ENCODE assay signal across 7 cellular contexts in genomic region chr2:191245046-191245868, GRCh38. TPM values are rescaled to one million over a fixed set of nuclear protein-coding genes. Genes with fewer than 3 reads are reported as not detected.
DNase-seq lines count a peak whose midpoint lies in the region; ATAC-seq, FAIRE-seq and TF ChIP-seq lines count a peak whose summit lies in the region.

Gene MYO1B, plus strand, starts transcription at chr2:191245404. Its CDS starts 31,492 bp downstream, at chr2:191276896.

- H3K36me3 ChIP-seq in H1 (ENCODE audit: control insufficient read depth in 2 of 4, insufficient read depth in 4 of 4, low read length in 3 of 4) (no peaks in the 10 kb centered on the region), mesodermal cell (ENCODE audit: control insufficient read depth, insufficient read depth, low read length) (peaks cover 9% of the 10 kb centered on the region)

- TF ChIP-seq RAD21 in H1 (IDR thresholded peaks at IDR 0.05 in 1 of 2, conservative IDR thresholded peaks at IDR 0.05 in 1 of 2; ENCODE audit: low read depth in 2 of 2, low read length in 2 of 2) = peak; percentile 42 to 67; a peak in 3 of 4 replicates

- peak within 1 kb of the TSS; percentile 80 to 88 for H3K4me2 ChIP-seq in H1 (ENCODE audit: insufficient read depth in 1 of 2, low read depth in 2 of 2, low read length in 2 of 2)

- H3K4ac ChIP-seq in H1 (replicated peaks; ENCODE audit: insufficient read length, low read depth, low read length) = peak within 1 kb of the TSS; percentile 17

- peak within 1 kb of the TSS; percentile 42; the same call in 1 of the 2 replicates for H2AFZ ChIP-seq in H1 (ENCODE audit: low read length)

- H3K4me1 Mint-ChIP-seq in activated CD4-positive, alpha-beta memory T cell treated with anti-CD3 and anti-CD28 coated beads for 36 hours (ENCODE audit: low read depth) = peaks cover 12% of the 10 kb centered on the region
- peaks cover 17% of the 10 kb centered on the region for H3K4me1 Mint-ChIP-seq in stimulated activated effector memory CD8-positive, alpha-beta T cell treated with anti-CD3 and anti-CD28 coated beads, Interleukin-12 subunit alpha, Interleukin-12 subunit beta, amount 100 ng/mL, for 72 hours

- H3K27me3 Mint-ChIP-seq in activated CD4-positive, alpha-beta memory T cell treated with anti-CD3 and anti-CD28 coated beads for 36 hours = peaks cover 15% of the 10 kb centered on the region

- H3K9me3 Mint-ChIP-seq in activated CD4-positive, alpha-beta memory T cell treated with anti-CD3 and anti-CD28 coated beads for 36 hours = peaks cover 4% of the 10 kb centered on the region
- H3K9me3 Mint-ChIP-seq in stimulated activated effector memory CD8-positive, alpha-beta T cell treated with anti-CD3 and anti-CD28 coated beads, Interleukin-12 subunit alpha, Interleukin-12 subunit beta, amount 100 ng/mL, for 72 hours = no peaks in the 10 kb centered on the region

- DNase-seq in NCI-H226 (peak; percentile 84), H1 (ENCODE audit: low read depth in 1 of 2, low spot score in 2 of 2) (peak; percentile 39 to 84)
- peak; percentile 74 for DNase-seq in activated CD4-positive, alpha-beta memory T cell treated with anti-CD3 and anti-CD28 coated beads for 36 hours
- peak; percentile 44 to 71 for DNase-seq in stimulated activated effector memory CD8-positive, alpha-beta T cell treated with anti-CD3 and anti-CD28 coated beads, Interleukin-12 subunit alpha, Interleukin-12 subunit beta, amount 100 ng/mL, for 72 hours (ENCODE audit: low spot score in 2 of 2)

- H3K23ac ChIP-seq in H1 (ENCODE audit: insufficient read length) = no peak within 1 kb of the TSS

- no peaks in the 10 kb centered on the region for H3K9me3 ChIP-seq in H1 (ENCODE audit: insufficient read depth in 2 of 2, low read depth in 1 of 2, low read length in 1 of 2)
- H3K9me3 ChIP-seq in mesodermal cell (ENCODE audit: control insufficient read depth, low read length) = no peaks in the 10 kb centered on the region

- POLR2A ChIA-PET in activated CD4-positive, alpha-beta memory T cell treated with anti-CD3 and anti-CD28 coated beads for 36 hours (lab: Charles Lee) = interaction anchor here (1.3 kb wide), 1 partner anchor 51 kb away, joined by 4 read pairs; no protein-coding TSS in a partner anchor
- POLR2A ChIA-PET in H1 (lab: Charles Lee; ENCODE audit: partially characterized antibody) = interaction anchor here (1.0 to 1.9 kb wide), 16 partner anchors 8 to 294 kb away, joined by 3 to 8 read pairs (median 4); no protein-coding TSS in a partner anchor

- 1% methylated on average over 70 of the region's 112 CpGs; no CpG with 5 or more reads in 1 of the 2 experiments for WGBS in H1 (ENCODE audit: extremely low coverage in 1 of 2, insufficient coverage in 1 of 2, insufficient read length in 1 of 2, insufficient replicate concordance in 2 of 2, low coverage in 1 of 2, low lambda C conversion rate in 2 of 2, missing lambda C conversion rate in 1 of 2), 2 experiments
- WGBS in mesodermal cell (ENCODE audit: insufficient coverage in 2 of 2), 2 experiments = 0 to 1% methylated on average over 64 to 81 of the region's 112 CpGs

- H3K27ac ChIP-seq in H1 (ENCODE audit: low read depth, low read length) (peak within 1 kb of the TSS; percentile 85), mesodermal cell (ENCODE audit: low read depth, low read length, severe bottlenecking) (peak within 1 kb of the TSS; percentile 95)

- TF ChIP-seq CTCF in H1 (IDR thresholded peaks at IDR 0.05; ENCODE audit: control extremely low read depth in 1 of 3, insufficient read depth in 1 of 3, low read depth in 1 of 3, low read length in 3 of 3) = peak; percentile 24 to 49 (median 36); a peak in 3 of 4 replicates

- H3K79me2 ChIP-seq in H1 (ENCODE audit: control insufficient read depth in 1 of 2, insufficient read depth in 2 of 2, low read length in 2 of 2) = peaks cover 14 to 41% of the 10 kb centered on the region in 2 experiments

- peak; percentile 43 for ATAC-seq in GM18517 (IDR thresholded peaks at IDR 0.05; ENCODE audit: unreplicated experiment)
- peak; percentile 39 for ATAC-seq in HG03039 (IDR thresholded peaks at IDR 0.05; ENCODE audit: unreplicated experiment)
- peak; percentile 87 for ATAC-seq in stimulated activated effector memory CD8-positive, alpha-beta T cell treated with anti-CD3 and anti-CD28 coated beads, Interleukin-12 subunit alpha, Interleukin-12 subunit beta, amount 100 ng/mL, for 72 hours

- H3K4me3 ChIP-seq in H1 (ENCODE audit: extremely low read depth in 1 of 4, insufficient read depth in 2 of 4, low read depth in 3 of 4, low read length in 4 of 4) (peak within 1 kb of the TSS; percentile 71 to 80 (median 72)), mesodermal cell (ENCODE audit: extremely low read depth, insufficient read depth, low read length, poor library complexity, severe bottlenecking) (peak within 1 kb of the TSS; percentile 77)

- H4K91ac ChIP-seq in H1 (replicated peaks; ENCODE audit: insufficient read length, low read length) = peak within 1 kb of the TSS; percentile 89

- peaks cover 3% of the 10 kb centered on the region; the same call in 1 of the 2 replicates for H3K79me1 ChIP-seq in H1 (ENCODE audit: low read depth, low read length)

- no peak within 1 kb of the TSS for H2AK5ac ChIP-seq in H1 (ENCODE audit: low read depth, low read length)

- FAIRE-seq in H1 (lab: Jason Lieb, UNC) = no peak

- peak; percentile 53 to 88 for TF ChIP-seq POLR2A in H1 (IDR thresholded peaks at IDR 0.05; ENCODE audit: control extremely low read depth in 1 of 2, low read depth in 2 of 2, low read length in 2 of 2)

- H2BK5ac ChIP-seq in H1 (ENCODE audit: low read depth, low read length) = peak within 1 kb of the TSS; percentile 93

- no peak within 1 kb of the TSS for H3K14ac ChIP-seq in H1 (ENCODE audit: insufficient read length)

- H3K4me3 Mint-ChIP-seq in activated CD4-positive, alpha-beta memory T cell treated with anti-CD3 and anti-CD28 coated beads for 36 hours = peak within 1 kb of the TSS; percentile 74
- H3K4me3 Mint-ChIP-seq in stimulated activated effector memory CD8-positive, alpha-beta T cell treated with anti-CD3 and anti-CD28 coated beads, Interleukin-12 subunit alpha, Interleukin-12 subunit beta, amount 100 ng/mL, for 72 hours = peak within 1 kb of the TSS; percentile 69

- CTCF ChIA-PET in activated CD4-positive, alpha-beta memory T cell treated with anti-CD3 and anti-CD28 coated beads for 36 hours (lab: Charles Lee) = interaction anchor here (0.7 to 1.4 kb wide), 4 partner anchors 12 to 90 kb away, joined by 3 to 4 read pairs (median 4); no protein-coding TSS in a partner anchor
- CTCF ChIA-PET in H1 (lab: Charles Lee; ENCODE audit: partially characterized antibody) = interaction anchor here (1.0 kb wide), 2 partner anchors 25 to 74 kb away, joined by 3 to 5 read pairs; no protein-coding TSS in a partner anchor

- no peak within 1 kb of the TSS for H2BK120ac ChIP-seq in H1 (replicated peaks; ENCODE audit: low read depth, low read length)

- H3K56ac ChIP-seq in H1 (replicated peaks; ENCODE audit: insufficient read length, low read depth, low read length) = peak within 1 kb of the TSS; percentile 62

- peaks cover 8 to 19% of the 10 kb centered on the region in 2 experiments for H4K20me1 ChIP-seq in H1 (replicated peaks in 1 of 2; ENCODE audit: control insufficient read depth in 1 of 2, insufficient read depth in 2 of 2, low read length in 2 of 2)

- no peak within 1 kb of the TSS; the same call in 1 of the 2 replicates for H2BK20ac ChIP-seq in H1 (ENCODE audit: low read length)

- H3K23me2 ChIP-seq in H1 (ENCODE audit: low read depth, low read length) = peaks cover 3% of the 10 kb centered on the region; the same call in 1 of the 2 replicates

- H3K36me3 Mint-ChIP-seq in activated CD4-positive, alpha-beta memory T cell treated with anti-CD3 and anti-CD28 coated beads for 36 hours = no peaks in the 10 kb centered on the region
- H3K36me3 Mint-ChIP-seq in stimulated activated effector memory CD8-positive, alpha-beta T cell treated with anti-CD3 and anti-CD28 coated beads, Interleukin-12 subunit alpha, Interleukin-12 subunit beta, amount 100 ng/mL, for 72 hours = no peaks in the 10 kb centered on the region

- no peak for TF ChIP-seq EP300 in H1 (IDR thresholded peaks at IDR 0.05; ENCODE audit: borderline replicate concordance in 1 of 2, low read depth in 2 of 2, low read length in 2 of 2)

- intact Hi-C loops in activated CD4-positive, alpha-beta memory T cell treated with anti-CD3 and anti-CD28 coated beads for 36 hours (cut with micrococcal nuclease) = loop anchor here (1.0 to 10.0 kb wide), 3 partner anchors 51 to 280 kb away; no protein-coding TSS in a partner anchor

- H4K5ac ChIP-seq in H1 (ENCODE audit: insufficient read length, low read depth, low read length) = peak within 1 kb of the TSS; percentile 87

- no peak within 1 kb of the TSS for H3K27ac Mint-ChIP-seq in activated CD4-positive, alpha-beta memory T cell treated with anti-CD3 and anti-CD28 coated beads for 36 hours
- H3K27ac Mint-ChIP-seq in stimulated activated effector memory CD8-positive, alpha-beta T cell treated with anti-CD3 and anti-CD28 coated beads, Interleukin-12 subunit alpha, Interleukin-12 subunit beta, amount 100 ng/mL, for 72 hours = no peak within 1 kb of the TSS

- H3K9ac ChIP-seq in H1 (replicated peaks in 1 of 4; ENCODE audit: extremely low read depth in 1 of 4, low read depth in 3 of 4, low read length in 3 of 4) = peak within 1 kb of the TSS; percentile 83 to 88 (median 88)

- peak within 1 kb of the TSS; percentile 62; the same call in 1 of the 2 replicates for H2BK15ac ChIP-seq in H1 (ENCODE audit: low read length)

- H3K4me1 ChIP-seq in H1 (replicated peaks in 1 of 4; ENCODE audit: control insufficient read depth in 3 of 4, insufficient read depth in 4 of 4, low read length in 3 of 4) = peaks cover 0 to 23% (median 10%) of the 10 kb centered on the region in 4 experiments; a peak in 6 of 7 replicates
- H3K4me1 ChIP-seq in mesodermal cell (ENCODE audit: control insufficient read depth, insufficient read depth, low read length, poor library complexity, severe bottlenecking) = peaks cover 25% of the 10 kb centered on the region

- peak within 1 kb of the TSS; percentile 64 for H2BK12ac ChIP-seq in H1 (ENCODE audit: low read depth, low read length)

- peak within 1 kb of the TSS; percentile 76 for H3K18ac ChIP-seq in H1 (ENCODE audit: extremely low read depth, low read length)

- peak within 1 kb of the TSS; percentile 92 for H4K8ac ChIP-seq in H1 (ENCODE audit: extremely low read depth, insufficient read depth, low read length)

- peaks cover 0 to 3% (median 1%) of the 10 kb centered on the region in 4 experiments; a peak in 2 of 7 replicates for H3K27me3 ChIP-seq in H1 (replicated peaks in 1 of 4; ENCODE audit: control insufficient read depth in 3 of 4, extremely low read depth in 1 of 4, insufficient read depth in 3 of 4, low read length in 3 of 4)

RNA-seq across cellular contexts. Expression of gene MYO1B, which starts in this region (rescaled TPM):
- total RNA-seq in activated CD4-positive, alpha-beta memory T cell treated with anti-CD3 and anti-CD28 coated beads for 36 hours = 10 to 100 TPM; 13.5 to 15.6 TPM
- total RNA-seq in H1 (2021; fragmentation: NEBNext Ultra II Directional; extraction: Animal tissue kit (Norgen Biotek cat#: 25700)) = 55.5 and 61.2 TPM in 2 replicates
- polyA plus RNA-seq in H1 (2011; rRNA removed) = 8.7 and 15.5 TPM in 2 replicates
- 19.2 TPM for polyA plus RNA-seq in H1 (2011; cell fraction: cytosol; rRNA removed)
- 14.5 TPM for polyA plus RNA-seq in H1 (2011; cell fraction: nucleus; rRNA removed)
- polyA plus RNA-seq in H1 (2012, experiment 1 of 2) = 25.4 to 39.3 TPM (median 30.2 TPM) in 4 replicates
- 7.5 TPM for polyA plus RNA-seq in H1 (2012, experiment 2 of 2)
- 25.9 TPM for polyA plus RNA-seq in H1 (2013, experiment 1 of 2)
- 25.8 TPM for polyA plus RNA-seq in H1 (2013, experiment 2 of 2)
- polyA minus RNA-seq in H1 (2011; rRNA and poly(A)+ RNA removed) = 47.7 and 68.1 TPM in 2 replicates
- polyA minus RNA-seq in H1 (2011; cell fraction: cytosol; rRNA and poly(A)+ RNA removed) = 34.9 TPM
- 70.6 TPM for polyA minus RNA-seq in H1 (2011; cell fraction: nucleus; rRNA and poly(A)+ RNA removed)
- polyA plus RNA-seq in mesodermal cell (2013, experiment 1 of 2) = 84.3 TPM
- 97.9 TPM for polyA plus RNA-seq in mesodermal cell (2013, experiment 2 of 2)

Comparison
In these comparisons a context has a peak if more than half of its experiments do, and no peak if none do; other contexts are left out.
1. Peak in every context shown above with its lines: DNase-seq, ATAC-seq, H3K4me3 ChIP-seq and H3K27ac ChIP-seq.